In the genomic region with DNA sequence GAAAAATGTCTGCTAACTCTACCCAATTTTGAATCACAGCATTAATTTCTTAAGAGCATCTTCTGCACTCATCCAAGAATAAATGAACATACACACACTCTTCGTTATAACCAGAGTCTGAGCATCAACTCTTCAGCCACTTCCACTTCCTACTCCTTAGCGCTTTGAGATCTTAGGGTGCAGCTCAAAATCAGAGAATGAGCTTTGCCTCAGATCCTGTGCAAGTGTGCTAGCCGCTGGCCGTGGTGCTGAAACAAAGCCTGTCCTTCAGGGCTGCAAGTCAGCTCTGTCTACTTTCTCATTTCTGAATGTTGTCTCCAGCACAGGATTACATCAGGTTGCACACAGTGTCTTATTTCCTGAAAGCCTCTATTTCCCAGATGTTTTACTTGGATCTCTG, we compare ENCODE assay signal across 10 cellular contexts.
A peak's percentile ranks its signal among the peaks of the same experiment; 100 is the strongest.
DNase-seq lines count a peak whose midpoint lies in the region; ATAC-seq and TF ChIP-seq lines count a peak whose summit lies in the region.
"Had no signal": no experiment of that assay in that cellular context is flagged by ENCODE, and none has a peak within 500 bp of the region (broad histone marks: within the 10 kb centered on the region; RNA-seq: fewer than 3 reads in every experiment).

No MANE protein-coding gene starts in this region.

- H3K27me3 ChIP-seq in heart left ventricle (no peaks in the 10 kb centered on the region), right atrium auricular region (no peaks in the 10 kb centered on the region), spleen (replicated peaks in 1 of 7) (peaks cover 0 to 11% (median 0%) of the 10 kb centered on the region in 7 donors)
- H3K27me3 ChIP-seq: foreskin keratinocyte had no signal

- H3K4me3 ChIP-seq in heart left ventricle (no peak overlapping the region), right atrium auricular region (no peak overlapping the region), fibroblast of the aortic adventitia (ENCODE audit: low read depth, low read length) (no peak overlapping the region), spleen (no peak overlapping the region)

- H3K36me3 ChIP-seq in heart left ventricle (no peaks in the 10 kb centered on the region), right atrium auricular region (no peaks in the 10 kb centered on the region), spleen (no peaks in the 10 kb centered on the region)

- ATAC-seq in heart left ventricle (no peak), SK-N-SH treated with all-trans-retinoic acid at 6 μM for 48 hours (0 out of 3 replicates have a peak, but pooled peaks have one; percentile 47), GM18907 (IDR thresholded peaks at IDR 0.05; ENCODE audit: unreplicated experiment) (no peak), GM19463 (IDR thresholded peaks at IDR 0.05; ENCODE audit: unreplicated experiment) (no peak)
- ATAC-seq: foreskin keratinocyte had no signal

- intact Hi-C loops in heart left ventricle (cut with DNase I) (no loop called here), spleen (cut with DNase I; ENCODE audit: low total_unique reads) (no loop called here)

- 6 to 11% (median 10%) methylated on average over 4 of the region's 4 CpGs for WGBS in heart left ventricle, 4 donors
- WGBS in spleen, 5 donors: 3 to 10% (median 6%) methylated on average over 4 of the region's 4 CpGs

- H3K4me1 ChIP-seq in heart left ventricle (no peaks in the 10 kb centered on the region), right atrium auricular region (no peaks in the 10 kb centered on the region), spleen (no peaks in the 10 kb centered on the region)
- H3K4me1 ChIP-seq: foreskin keratinocyte had no signal

- H3K27ac ChIP-seq in heart left ventricle (no peak overlapping the region), right atrium auricular region (no peak overlapping the region), spleen (no peak overlapping the region)
- H3K27ac ChIP-seq: foreskin keratinocyte, HL-60 had no signal

- TF ChIP-seq POLR2A in heart left ventricle (IDR thresholded peaks at IDR 0.05) (no peak), spleen (IDR thresholded peaks at IDR 0.05) (no peak)

- H3K9me3 ChIP-seq in heart left ventricle (peaks cover 0 to 10% (median 0%) of the 10 kb centered on the region in 12 donors), right atrium auricular region (peaks cover 0 to 9% of the 10 kb centered on the region in 2 donors), spleen (peaks cover 0 to 10% (median 3%) of the 10 kb centered on the region in 8 donors)

- TF ChIP-seq CTCF in heart left ventricle (IDR thresholded peaks at IDR 0.05) (no peak), right atrium auricular region (IDR thresholded peaks at IDR 0.05) (no peak), fibroblast of the aortic adventitia (IDR thresholded peaks at IDR 0.05; ENCODE audit: insufficient read depth, low read length) (no peak), spleen (IDR thresholded peaks at IDR 0.05 in 8 of 11, conservative IDR thresholded peaks at IDR 0.05 in 3 of 11) (no peak)

- DNase-seq in heart left ventricle: peak in 3 of 5 donors; percentile 16 to 42 (median 32)
- DNase-seq in right atrium auricular region (ENCODE audit: low spot score): no peak
- DNase-seq in fibroblast of the aortic adventitia (ENCODE audit: low read depth): peak; percentile 16
- DNase-seq in stromal cell of bone marrow (ENCODE audit: low read depth): peak; percentile 3
- DNase-seq in spleen: no peak

TF ChIP-seq in SK-N-SH treated with all-trans-retinoic acid at 6 μM for 48 hours, 23 proteins besides CTCF, POLR2A, EP300 and RAD21:
- TF ChIP-seq ZFP30 (CRISPR knock-in tag; IDR thresholded peaks at IDR 0.05): no peak
- TF ChIP-seq ZNF8 (CRISPR knock-in tag; IDR thresholded peaks at IDR 0.05): no peak
- TF ChIP-seq ZFP3 (CRISPR knock-in tag; IDR thresholded peaks at IDR 0.05): no peak
- TF ChIP-seq ARNTL (CRISPR knock-in tag; IDR thresholded peaks at IDR 0.05; ENCODE audit: borderline replicate concordance, low read depth): no peak
TF ChIP-seq in SK-N-SH treated with all-trans-retinoic acid at 6 μM for 48 hours: peak in this region for 0.

Comparison
In these comparisons a context has a peak if more than half of its experiments do, and no peak if none do; other contexts are left out.
1. DNase-seq: peak in heart left ventricle (3 of 5), fibroblast of the aortic adventitia (single experiment) and stromal cell of bone marrow (single experiment); none in right atrium auricular region (single experiment) and spleen (single experiment).